In the genomic region with DNA sequence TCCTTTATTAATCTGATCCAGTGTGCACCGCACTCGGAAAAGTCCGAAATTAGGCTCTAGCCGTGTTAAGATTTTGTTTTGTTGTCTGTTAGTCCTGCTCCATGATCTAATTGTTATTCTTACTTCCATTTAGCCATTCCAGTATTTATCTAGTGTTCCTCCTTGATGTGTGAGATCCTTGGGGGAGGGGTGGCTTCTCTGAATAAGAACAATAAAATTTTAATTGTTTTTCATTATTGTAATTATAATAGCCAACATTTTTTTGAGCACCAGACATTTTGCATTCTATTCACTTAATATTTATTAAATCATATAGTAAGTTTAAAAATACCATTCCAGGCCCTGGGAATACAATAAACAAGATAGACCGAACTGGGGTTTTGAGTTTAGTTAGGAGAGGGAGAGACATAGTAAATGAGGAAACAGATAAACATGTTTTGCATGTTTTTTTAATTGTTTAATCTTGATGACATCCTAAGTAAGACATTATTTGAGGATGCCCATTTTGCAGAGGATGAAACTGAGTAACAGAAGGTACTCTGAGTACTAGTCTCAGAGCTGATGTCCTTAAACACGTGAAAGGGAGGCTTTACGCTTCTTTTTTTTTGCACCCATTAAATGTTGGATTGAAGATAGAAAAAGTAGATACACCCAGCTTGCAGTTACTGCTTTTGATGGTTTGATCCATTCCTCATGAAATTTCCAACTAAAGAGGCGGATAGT, we compare ENCODE assay signal across 8 cellular contexts.
DNase-seq lines count a peak whose midpoint lies in the region; ATAC-seq and TF ChIP-seq lines count a peak whose summit lies in the region.

No MANE protein-coding gene starts in this region.

- H3K4me1 ChIP-seq in OCI-LY3 (ENCODE audit: low read length), result peaks cover 8% of the 10 kb centered on the region

- no peak for TF ChIP-seq POLR2A in erythroblast (IDR thresholded peaks at IDR 0.05; ENCODE audit: low read length)

- H3K4me3 ChIP-seq in GM08714 (ENCODE audit: low read length), result peak overlapping the region; percentile 75
- peak overlapping the region; percentile 86 for H3K4me3 ChIP-seq in OCI-LY3 (ENCODE audit: low read length)

- H2AFZ ChIP-seq in OCI-LY3 (ENCODE audit: low read depth, low read length), result no peak overlapping the region

- H3K9ac ChIP-seq in OCI-LY3 (ENCODE audit: low read length), result peak overlapping the region; percentile 70

- H3K27me3 ChIP-seq in OCI-LY3 (ENCODE audit: low read depth, low read length), result no peaks in the 10 kb centered on the region

- ATAC-seq in GM18520 (IDR thresholded peaks at IDR 0.05; ENCODE audit: unreplicated experiment), result no peak

- no peaks in the 10 kb centered on the region for H3K36me3 ChIP-seq in OCI-LY3 (replicated peaks; ENCODE audit: low read depth, low read length)

- H3K27ac ChIP-seq in OCI-LY3 (ENCODE audit: low read length), result no peak overlapping the region

- H4K20me1 ChIP-seq in OCI-LY3 (ENCODE audit: insufficient read depth, low read length), result peaks cover 5% of the 10 kb centered on the region; the same call in 1 of the 2 replicates

- peak overlapping the region; percentile 87 for H3K4me2 ChIP-seq in OCI-LY3 (ENCODE audit: low read length)

- no peak for TF ChIP-seq CTCF in OCI-LY3 (IDR thresholded peaks at IDR 0.05; ENCODE audit: low read depth, low read length)

- H3K9me3 ChIP-seq in OCI-LY3 (ENCODE audit: insufficient read depth, low read length), result no peaks in the 10 kb centered on the region

- peaks cover 11% of the 10 kb centered on the region for H3K79me2 ChIP-seq in OCI-LY3 (ENCODE audit: low read length)

- peak; percentile 13 to 32 for DNase-seq in erythroblast (lab: John Stamatoyannopoulos, UW)
- DNase-seq in pons (ENCODE audit: low spot score), result peak; percentile 22
- DNase-seq in NCI-H1092 (lab: John Stamatoyannopoulos, UW), result no peak
- no peak for DNase-seq in GM03348 (ENCODE audit: low spot score)
- no peak for DNase-seq in stimulated activated CD4-positive, alpha-beta T cell treated with anti-CD3 and anti-CD28 coated beads, Interleukin-2, amount 100 ng/mL, for 24 hours

Comparison
In these comparisons a context has a peak if more than half of its experiments do, and no peak if none do; other contexts are left out.
1. DNase-seq: peak in erythroblast (2 of 2) and pons (single experiment); none in NCI-H1092 (single experiment), GM03348 (single experiment) and stimulated activated CD4-positive, alpha-beta T cell treated with anti-CD3 and anti-CD28 coated beads, Interleukin-2, amount 100 ng/mL, for 24 hours (0 of 2).